Comparison of ENCODE assay signal across 8 cellular contexts in genomic region chr11:34633990-34634725, GRCh38. TPM values are rescaled to one million over a fixed set of nuclear protein-coding genes. Genes with fewer than 3 reads are reported as not detected.
A peak's percentile ranks its signal among the peaks of the same experiment; 100 is the strongest.
DNase-seq lines count a peak whose midpoint lies in the region; ATAC-seq and TF ChIP-seq lines count a peak whose summit lies in the region.

No MANE protein-coding gene starts in this region.

- no peaks in the 10 kb centered on the region for H3K9me3 ChIP-seq in endocrine pancreas (ENCODE audit: control insufficient read depth, low read length)
- H3K9me3 ChIP-seq in transverse colon: no peaks in the 10 kb centered on the region

- 21 to 25% methylated on average over 3 to 5 of the region's 5 CpGs for WGBS in transverse colon (ENCODE audit: low coverage in 1 of 2), 2 donors

- H3K4me1 ChIP-seq in endocrine pancreas (ENCODE audit: control insufficient read depth, insufficient read depth, low read length) (peaks cover 18% of the 10 kb centered on the region), transverse colon (peaks cover 7 to 95% (median 50%) of the 10 kb centered on the region in 4 donors)

- ATAC-seq in HG02642 (IDR thresholded peaks at IDR 0.05; ENCODE audit: poor library complexity, unreplicated experiment): peak; percentile 82
- no peak for ATAC-seq in HG02798 (IDR thresholded peaks at IDR 0.05; ENCODE audit: poor library complexity, unreplicated experiment)

- intact Hi-C loops in transverse colon (cut with DNase I; ENCODE audit: low total_unique reads): no loop called here

- H3K4me3 ChIP-seq in endocrine pancreas (ENCODE audit: control insufficient read depth, insufficient read depth, low read length) (peak overlapping the region; percentile 12), transverse colon (no peak overlapping the region)

- no peak for TF ChIP-seq POLR2A in transverse colon (IDR thresholded peaks at IDR 0.05)

- TF ChIP-seq CTCF in transverse colon (IDR thresholded peaks at IDR 0.05): peak in 3 of 5 experiments; percentile 13 to 58 (median 57)

- no peak for TF ChIP-seq EP300 in transverse colon (IDR thresholded peaks at IDR 0.05; ENCODE audit: low read depth)

- H3K27me3 ChIP-seq in endocrine pancreas (ENCODE audit: control insufficient read depth, insufficient read depth, low read length) (no peaks in the 10 kb centered on the region), transverse colon (no peaks in the 10 kb centered on the region)

- H3K27ac ChIP-seq in transverse colon: peak overlapping the region; percentile 85 to 89 (median 86)

- in situ Hi-C loops in transverse colon (cut with MboI; ENCODE audit: low pct_ligation_motif_present in 1 of 4, low pct_unique_long_range_greater_than_20kb in 1 of 4, low sequenced_read_pairs in 3 of 4): no loop called here

- no peaks in the 10 kb centered on the region for H3K36me3 ChIP-seq in endocrine pancreas (ENCODE audit: control insufficient read depth, insufficient read depth, low read length)
- H3K36me3 ChIP-seq in transverse colon: no peaks in the 10 kb centered on the region

- H3K9ac ChIP-seq in endocrine pancreas (ENCODE audit: control insufficient read depth, insufficient read depth, low read length): no peak overlapping the region

- DNase-seq in NCI-H1092 treated with DMSO at 0.1 percent for 48 hours (lab: John Stamatoyannopoulos, UW): peak; percentile 21
- no peak for DNase-seq in NCI-H1092 (lab: John Stamatoyannopoulos, UW)
- DNase-seq in NCI-H146 treated with DMSO at 0.1 percent for 48 hours (lab: John Stamatoyannopoulos, UW; ENCODE audit: unreplicated experiment): peak; percentile 88
- no peak for DNase-seq in transverse colon
- DNase-seq in stimulated activated CD4-positive, alpha-beta T cell treated with anti-CD3 and anti-CD28 coated beads, Interleukin-4, amount 100 ng/mL, for 24 hours: no peak

RNA-seq across cellular contexts. Expression of gene EHF, which starts 13.3 kb away (rescaled TPM):
- total RNA-seq in transverse colon: 100 to 1,000 TPM; 206 to 406 (median 262) TPM

Comparison
In these comparisons a context has a peak if more than half of its experiments do, and no peak if none do; other contexts are left out.
1. DNase-seq: peak in NCI-H1092 treated with DMSO at 0.1 percent for 48 hours (single experiment) and NCI-H146 treated with DMSO at 0.1 percent for 48 hours (single experiment); none in NCI-H1092 (single experiment), transverse colon (single experiment) and stimulated activated CD4-positive, alpha-beta T cell treated with anti-CD3 and anti-CD28 coated beads, Interleukin-4, amount 100 ng/mL, for 24 hours (single experiment).